Comparison of ENCODE assay signal across 8 cellular contexts in the genomic region with DNA sequence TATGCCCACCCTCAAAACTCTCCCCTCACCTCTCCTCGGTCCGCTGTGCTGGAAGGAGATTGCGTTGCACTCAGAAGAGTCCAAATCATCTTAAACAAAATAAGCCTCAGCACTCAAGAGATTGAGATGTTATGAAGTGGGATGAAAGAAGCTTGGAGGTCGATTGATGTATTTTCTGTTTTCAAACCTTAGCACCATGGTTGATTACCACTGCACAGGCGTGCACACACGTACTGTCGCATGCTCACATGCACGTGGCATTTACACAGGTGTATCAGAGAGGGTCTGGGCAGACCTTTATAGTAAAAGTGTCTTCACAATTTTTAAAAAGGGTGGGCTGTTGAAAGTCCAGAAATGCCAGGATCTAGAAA. TPM values are rescaled to one million over a fixed set of nuclear protein-coding genes. Genes with fewer than 3 reads are reported as not detected.
DNase-seq lines count a peak whose midpoint lies in the region; ATAC-seq, FAIRE-seq and TF ChIP-seq lines count a peak whose summit lies in the region.

No MANE protein-coding gene starts in this region.

- peak overlapping the region; percentile 90 for H2BK5ac ChIP-seq in H1 (ENCODE audit: low read depth, low read length)

- H3K4ac ChIP-seq in H1 (replicated peaks; ENCODE audit: insufficient read length, low read depth, low read length) = peak overlapping the region; percentile 61

- H3K14ac ChIP-seq in H1 (ENCODE audit: insufficient read length) = no peak overlapping the region

- H3K23ac ChIP-seq in H1 (ENCODE audit: insufficient read length) = no peak overlapping the region

- peaks cover 18% of the 10 kb centered on the region for H3K4me1 Mint-ChIP-seq in Caco-2 (ENCODE audit: low read depth, unreplicated experiment)

- H3K27me3 Mint-ChIP-seq in Caco-2 (ENCODE audit: insufficient read depth, unreplicated experiment) = no peaks in the 10 kb centered on the region

- FAIRE-seq in H1 (lab: Jason Lieb, UNC) = no peak

- H2BK15ac ChIP-seq in H1 (ENCODE audit: low read length) = peak overlapping the region; percentile 97

- peak overlapping the region; percentile 57 to 94 (median 83) for H3K9ac ChIP-seq in H1 (replicated peaks in 1 of 4; ENCODE audit: extremely low read depth in 1 of 4, low read depth in 3 of 4, low read length in 3 of 4)

- H3K4me3 Mint-ChIP-seq in Caco-2 (ENCODE audit: unreplicated experiment) = peak overlapping the region; percentile 95

- peaks cover 9% of the 10 kb centered on the region for H3K23me2 ChIP-seq in H1 (ENCODE audit: low read depth, low read length)

- peaks cover 10% of the 10 kb centered on the region for H3K36me3 Mint-ChIP-seq in Caco-2 (ENCODE audit: insufficient read depth, unreplicated experiment)

- H2BK20ac ChIP-seq in H1 (ENCODE audit: low read length) = no peak overlapping the region

- H4K20me1 ChIP-seq in H1 (replicated peaks in 1 of 2; ENCODE audit: control insufficient read depth in 1 of 2, insufficient read depth in 2 of 2, low read length in 2 of 2) = peaks cover 0 to 2% of the 10 kb centered on the region in 2 experiments

- peaks cover 8% of the 10 kb centered on the region for H3K4me1 ChIP-seq in Caco-2
- H3K4me1 ChIP-seq in H1 (replicated peaks in 1 of 4; ENCODE audit: control insufficient read depth in 3 of 4, insufficient read depth in 4 of 4, low read length in 3 of 4) = peaks cover 0 to 11% (median 4%) of the 10 kb centered on the region in 4 experiments; a peak in 5 of 7 replicates

- H3K9me3 Mint-ChIP-seq in Caco-2 (ENCODE audit: unreplicated experiment) = no peaks in the 10 kb centered on the region

- peak overlapping the region; percentile 91 for H3K27ac Mint-ChIP-seq in Caco-2 (ENCODE audit: unreplicated experiment)

- peak overlapping the region; percentile 99 for H2AFZ ChIP-seq in H1 (ENCODE audit: low read length)

- CTCF ChIA-PET in Caco-2 (lab: Charles Lee) = interaction anchor here (1.1 to 1.8 kb wide), 2 partner anchors 79 to 97 kb away, joined by 5 to 8 read pairs; no protein-coding TSS in a partner anchor
- CTCF ChIA-PET in H1 (lab: Charles Lee; ENCODE audit: partially characterized antibody) = interaction anchor here (0.6 to 2.2 kb wide), 6 partner anchors 41 to 121 kb away, joined by 3 to 5 read pairs (median 4); no protein-coding TSS in a partner anchor

- 43% methylated on average over 8 of the region's 8 CpGs; no CpG with 5 or more reads in 1 of the 2 experiments for WGBS in H1 (ENCODE audit: extremely low coverage in 1 of 2, insufficient coverage in 1 of 2, insufficient read length in 1 of 2, insufficient replicate concordance in 2 of 2, low coverage in 1 of 2, low lambda C conversion rate in 2 of 2, missing lambda C conversion rate in 1 of 2), 2 experiments

- TF ChIP-seq CTCF in Caco-2 (IDR thresholded peaks at IDR 0.05; ENCODE audit: insufficient read depth in 1 of 2, low read depth in 1 of 2, low read length in 1 of 2, severe bottlenecking in 1 of 2, unreplicated experiment in 1 of 2) (no peak), H1 (IDR thresholded peaks at IDR 0.05; ENCODE audit: control extremely low read depth in 1 of 3, insufficient read depth in 1 of 3, low read depth in 1 of 3, low read length in 3 of 3) (no peak), omental fat pad (IDR thresholded peaks at IDR 0.05) (no peak)

- TF ChIP-seq RAD21 in H1 (IDR thresholded peaks at IDR 0.05 in 1 of 2, conservative IDR thresholded peaks at IDR 0.05 in 1 of 2; ENCODE audit: low read depth in 2 of 2, low read length in 2 of 2) = no peak

- peaks cover 5% of the 10 kb centered on the region; the same call in 1 of the 2 replicates for H3K79me1 ChIP-seq in H1 (ENCODE audit: low read depth, low read length)

- H3K4me2 ChIP-seq in H1 (ENCODE audit: insufficient read depth in 1 of 2, low read depth in 2 of 2, low read length in 2 of 2) = peak overlapping the region; percentile 72 to 99

- DNase-seq in Caco-2 (no peak), NCI-H146 treated with DMSO at 0.1 percent for 48 hours (lab: John Stamatoyannopoulos, UW; ENCODE audit: unreplicated experiment) (peak; percentile 69), H1 (ENCODE audit: low read depth in 1 of 2, low spot score in 2 of 2) (no peak), omental fat pad (ENCODE audit: low spot score) (no peak), GM19238 (ENCODE audit: insufficient read length, low spot score) (no peak), erythroblast (lab: John Stamatoyannopoulos, UW) (no peak)

- H3K18ac ChIP-seq in H1 (ENCODE audit: extremely low read depth, low read length) = peak overlapping the region; percentile 93

- H2AK5ac ChIP-seq in H1 (ENCODE audit: low read depth, low read length) = no peak overlapping the region

- intact Hi-C loops in Caco-2 (cut with micrococcal nuclease; ENCODE audit: unreplicated experiment) = loop anchor here (1.0 to 5.0 kb wide), 3 partner anchors 45 to 132 kb away; no protein-coding TSS in a partner anchor

- H4K8ac ChIP-seq in H1 (ENCODE audit: extremely low read depth, insufficient read depth, low read length) = no peak overlapping the region

- no TSS peak for BruUV-seq in Caco-2 (replicated peaks; lab: Mats Ljungman, UMichigan)

- H3K4me3 ChIP-seq in Caco-2 (ENCODE audit: low read depth, low read length) (peak overlapping the region; percentile 45), H1 (ENCODE audit: extremely low read depth in 1 of 4, insufficient read depth in 2 of 4, low read depth in 3 of 4, low read length in 4 of 4) (peak overlapping the region; percentile 74 to 91 (median 82))

- H2BK12ac ChIP-seq in H1 (ENCODE audit: low read depth, low read length) = peak overlapping the region; percentile 68; the same call in 1 of the 2 replicates

- TF ChIP-seq POLR2A in H1 (IDR thresholded peaks at IDR 0.05; ENCODE audit: control extremely low read depth in 1 of 2, low read depth in 2 of 2, low read length in 2 of 2) (no peak), erythroblast (IDR thresholded peaks at IDR 0.05; ENCODE audit: low read length) (no peak)

- peak overlapping the region; percentile 48 for H2BK120ac ChIP-seq in H1 (replicated peaks; ENCODE audit: low read depth, low read length)

- no peak overlapping the region for H3K56ac ChIP-seq in H1 (replicated peaks; ENCODE audit: insufficient read length, low read depth, low read length)

- POLR2A ChIA-PET in Caco-2 (lab: Charles Lee) = interaction anchor here (0.6 to 1.0 kb wide), 3 partner anchors 27 to 70 kb away, joined by 3 to 7 read pairs (median 4); no protein-coding TSS in a partner anchor
- POLR2A ChIA-PET in H1 (lab: Charles Lee; ENCODE audit: partially characterized antibody) = interaction anchor here (0.8 to 5.0 kb wide), 13 partner anchors 10 to 95 kb away, joined by 3 to 39 read pairs (median 8); no protein-coding TSS in a partner anchor

- no peaks in the 10 kb centered on the region for H3K36me3 ChIP-seq in Caco-2 (ENCODE audit: control insufficient read depth, insufficient read depth, low read length)
- no peaks in the 10 kb centered on the region; a peak in 1 of 8 replicates for H3K36me3 ChIP-seq in H1 (ENCODE audit: control insufficient read depth in 2 of 4, insufficient read depth in 4 of 4, low read length in 3 of 4)

- H3K9me3 ChIP-seq in Caco-2 (no peaks in the 10 kb centered on the region), H1 (ENCODE audit: insufficient read depth in 2 of 2, low read depth in 1 of 2, low read length in 1 of 2) (no peaks in the 10 kb centered on the region; a peak in 1 of 4 replicates)

- H3K27me3 ChIP-seq in Caco-2 (replicated peaks; ENCODE audit: control insufficient read depth, insufficient read depth, low read length) (no peaks in the 10 kb centered on the region), H1 (replicated peaks in 1 of 4; ENCODE audit: control insufficient read depth in 3 of 4, extremely low read depth in 1 of 4, insufficient read depth in 3 of 4, low read length in 3 of 4) (no peaks in the 10 kb centered on the region)

- no peak for TF ChIP-seq EP300 in H1 (IDR thresholded peaks at IDR 0.05; ENCODE audit: borderline replicate concordance in 1 of 2, low read depth in 2 of 2, low read length in 2 of 2)

- ATAC-seq in omental fat pad (ENCODE audit: low FRiP score) = peak; percentile 1
- ATAC-seq in GM19452 (IDR thresholded peaks at IDR 0.05; ENCODE audit: unreplicated experiment) = no peak
- ATAC-seq in HG02678 (IDR thresholded peaks at IDR 0.05; ENCODE audit: unreplicated experiment) = no peak

- H3K27ac ChIP-seq in H1 (ENCODE audit: low read depth, low read length) = peak overlapping the region; percentile 92

- H4K91ac ChIP-seq in H1 (replicated peaks; ENCODE audit: insufficient read length, low read length) = peak overlapping the region; percentile 31

- H3K79me2 ChIP-seq in H1 (ENCODE audit: control insufficient read depth in 1 of 2, insufficient read depth in 2 of 2, low read length in 2 of 2) = peaks cover 7 to 37% of the 10 kb centered on the region in 2 experiments

- peak overlapping the region; percentile 84 for H4K5ac ChIP-seq in H1 (ENCODE audit: insufficient read length, low read depth, low read length)

TF ChIP-seq in H1, 55 proteins besides CTCF, POLR2A, EP300 and RAD21:
- no peak for TF ChIP-seq GABPA (IDR thresholded peaks at IDR 0.05; ENCODE audit: borderline replicate concordance, insufficient read depth, low read length)
- TF ChIP-seq RXRA (IDR thresholded peaks at IDR 0.05; ENCODE audit: insufficient read depth, low read depth, low read length) = no peak
- no peak for TF ChIP-seq SIRT6 (IDR thresholded peaks at IDR 0.05; ENCODE audit: low read length)

RNA-seq across cellular contexts. Expression of a gene that starts 0.6 kb away (rescaled TPM):
- total RNA-seq in Caco-2 (2022) (9.2 and 12.0 TPM in 2 replicates), omental fat pad (10 to 100 TPM in 2 of 4 donors, 1 to 10 TPM in 2; 7.2 to 20.2 (median 12.5) TPM)
- 21.9 and 23.8 TPM in 2 replicates for total RNA-seq in H1 (2021; fragmentation: NEBNext Ultra II Directional; extraction: Animal tissue kit (Norgen Biotek cat#: 25700))
- 13.5 and 14.5 TPM in 2 replicates for polyA plus RNA-seq in H1 (2011; rRNA removed)
- polyA plus RNA-seq in H1 (2011; cell fraction: cytosol; rRNA removed) = 13.8 TPM
- polyA plus RNA-seq in H1 (2011; cell fraction: nucleus; rRNA removed) = 33.2 TPM
- polyA plus RNA-seq in H1 (2012, experiment 1 of 2) = 13.9 to 17.0 TPM (median 16.0 TPM) in 4 replicates
- 5.7 TPM for polyA plus RNA-seq in H1 (2012, experiment 2 of 2)
- polyA plus RNA-seq in H1 (2013, experiment 1 of 2) = 21.6 TPM
- 23.7 TPM for polyA plus RNA-seq in H1 (2013, experiment 2 of 2)
- 43.6 and 69.0 TPM in 2 replicates for polyA minus RNA-seq in H1 (2011; rRNA and poly(A)+ RNA removed)
- polyA minus RNA-seq in H1 (2011; cell fraction: cytosol; rRNA and poly(A)+ RNA removed) = 16.7 TPM
- polyA minus RNA-seq in H1 (2011; cell fraction: nucleus; rRNA and poly(A)+ RNA removed) = 61.8 TPM
